ENCODE assay signal across 22 cellular contexts in the genomic region with DNA sequence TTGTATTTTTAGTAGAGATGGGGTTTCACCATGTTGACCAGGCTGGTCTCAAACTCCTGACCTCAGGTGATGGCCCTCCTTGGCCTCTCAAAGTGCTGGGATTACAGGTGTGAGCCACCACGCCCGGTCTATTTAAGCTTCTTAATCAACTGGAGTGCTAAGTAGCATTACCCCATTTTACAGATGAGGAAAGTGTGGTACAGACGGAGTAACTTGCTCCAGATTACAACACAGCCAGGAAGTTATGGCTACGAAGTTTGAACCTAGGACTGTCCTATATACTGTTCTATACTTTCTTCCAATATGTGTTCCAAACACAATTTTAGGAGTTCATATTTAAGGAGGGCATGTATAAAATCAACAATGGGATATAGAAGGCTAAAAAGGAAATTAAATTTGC.
DNase-seq lines count a peak whose midpoint lies in the region; ATAC-seq, FAIRE-seq and TF ChIP-seq lines count a peak whose summit lies in the region.
"Had no signal": no experiment of that assay in that cellular context is flagged by ENCODE, and none has a peak within 500 bp of the region (broad histone marks: within the 10 kb centered on the region; RNA-seq: fewer than 3 reads in every experiment).

No MANE protein-coding gene starts in this region.

- H3K4me3 ChIP-seq in A549 (no peak overlapping the region), A673 (ENCODE audit: low read depth, low read length, poor library complexity, severe bottlenecking) (no peak overlapping the region), Panc1 (ENCODE audit: low read depth in 2 of 2, low read length in 2 of 2) (no peak overlapping the region)
- H3K4me3 ChIP-seq: BLaER1 treated with 17β-estradiol and CSF1 and Interleukin-3, amounts not matched to agents 10 nM and 100 nM; GM23248 had no signal

- TSS peak; percentile 1 for BruUV-seq in A673 (replicated peaks; lab: Mats Ljungman, UMichigan)
- BruUV-seq in Panc1 (replicated peaks; lab: Mats Ljungman, UMichigan) = no TSS peak

- no peak for TF ChIP-seq POLR2A in A549 (IDR thresholded peaks at IDR 0.05; ENCODE audit: low read length)

- ATAC-seq in A549 (no peak), Panc1 (no peak), GM19395 (IDR thresholded peaks at IDR 0.05; ENCODE audit: unreplicated experiment) (no peak), HG02798 (IDR thresholded peaks at IDR 0.05; ENCODE audit: poor library complexity, unreplicated experiment) (no peak), HG02981 (IDR thresholded peaks at IDR 0.05; ENCODE audit: unreplicated experiment) (no peak)

- DNase-seq in A549 (ENCODE audit: low read depth in 1 of 2, low spot score in 1 of 2) = no peak
- no peak for DNase-seq in A673 (ENCODE audit: low spot score)
- peak; percentile 20 for DNase-seq in NCI-H69 (lab: John Stamatoyannopoulos, UW)
- DNase-seq in Panc1 (ENCODE audit: low read depth, low spot score) = no peak
- DNase-seq in activated effector memory CD4-positive, alpha-beta T cell treated with Interleukin-2 at 50 U/mL for 16 hours = no peak
- DNase-seq: ACHN; AML-193; BE2C; CD4-positive, alpha-beta T cell; CD8-positive, alpha-beta memory T cell; DMS 273 treated with DMSO at 0.1 percent for 48 hours; DND-41; GM23248; H7; HCEC 1CT had no signal

- FAIRE-seq in A549 (lab: Jason Lieb, UNC) = no peak
- FAIRE-seq: D721Med, GM12892, H1 had no signal

- CTCF ChIA-PET in A549 (lab: Yijun Ruan, JAX) (interaction anchor here (0.9 to 8.6 kb wide), 2 partner anchors 15 to 18 kb away, joined by 3 to 61 read pairs; no protein-coding TSS in a partner anchor), A673 (lab: Charles Lee) (interaction anchor here (0.6 to 1.9 kb wide), 2 partner anchors 19 to 54 kb away, joined by 4 read pairs; no protein-coding TSS in a partner anchor), Panc1 (lab: Charles Lee) (no interaction called here)

- H3K4me1 ChIP-seq in A549 = peaks cover 52% of the 10 kb centered on the region
- peaks cover 32% of the 10 kb centered on the region for H3K4me1 ChIP-seq in A673 (ENCODE audit: insufficient read depth, low read length, poor library complexity, severe bottlenecking)
- H3K4me1 ChIP-seq in Panc1 (ENCODE audit: control insufficient read depth, insufficient read depth, low read length) = peaks cover 39% of the 10 kb centered on the region
- H3K4me1 ChIP-seq: BE2C had no signal

- intact Hi-C loops in A673 (cut with micrococcal nuclease; ENCODE audit: unreplicated experiment) (no loop called here), Panc1 (cut with micrococcal nuclease; ENCODE audit: unreplicated experiment) (no loop called here)

- H3K9me3 ChIP-seq in A549 (0 out of 3 replicates have a peak, but pooled peaks cover 2% of the 10 kb centered on the region), A673 (ENCODE audit: low read depth, low read length, poor library complexity, severe bottlenecking) (no peaks in the 10 kb centered on the region), Panc1 (ENCODE audit: control insufficient read depth, insufficient read depth, low read depth, low read length) (no peaks in the 10 kb centered on the region)
- H3K9me3 ChIP-seq: BE2C; BLaER1 treated with 17β-estradiol and CSF1 and Interleukin-3, amounts not matched to agents 10 nM and 100 nM had no signal

- H3K27me3 ChIP-seq in A673 (replicated peaks; ENCODE audit: insufficient read depth, low read depth, low read length, poor library complexity) (no peaks in the 10 kb centered on the region), Panc1 (ENCODE audit: control insufficient read depth, insufficient read depth, low read length) (no peaks in the 10 kb centered on the region)
- H3K27me3 ChIP-seq: BE2C; BLaER1 treated with 17β-estradiol and CSF1 and Interleukin-3, amounts not matched to agents 10 nM and 100 nM had no signal

- in situ Hi-C loops in Panc1 (cut with HindIII; ENCODE audit: low pct_unique_long_range_greater_than_20kb, low sequenced_read_pairs) = no loop called here

- no peak overlapping the region for H3K4me2 ChIP-seq in A549
- H3K4me2 ChIP-seq: BLaER1 treated with 17β-estradiol and CSF1 and Interleukin-3, amounts not matched to agents 10 nM and 100 nM had no signal

- TF ChIP-seq CTCF in A549 (IDR thresholded peaks at IDR 0.05) (no peak), A673 (conservative IDR thresholded peaks at IDR 0.05; ENCODE audit: low read depth, low read length) (no peak), Panc1 (IDR thresholded peaks at IDR 0.05) (no peak)

- no peak for TF ChIP-seq RAD21 in A549 (conservative IDR thresholded peaks at IDR 0.05 in 1 of 2, IDR thresholded peaks at IDR 0.05 in 1 of 2)

- 97% methylated on average over 4 of the region's 4 CpGs for WGBS in A549 (ENCODE audit: missing lambda C conversion rate)

- no peak for TF ChIP-seq EP300 in A549 (IDR thresholded peaks at IDR 0.05)

- H3K27ac ChIP-seq in A549 = peak overlapping the region; percentile 99 to 100
- H3K27ac ChIP-seq in A673 (ENCODE audit: low read depth, low read length, poor library complexity, severe bottlenecking) = no peak overlapping the region
- peak overlapping the region; percentile 100 for H3K27ac ChIP-seq in Panc1 (ENCODE audit: low read length)
- H3K27ac ChIP-seq: BLaER1 treated with 17β-estradiol and CSF1 and Interleukin-3, amounts not matched to agents 10 nM and 100 nM; GM23248 had no signal

- POLR2A ChIA-PET in A549 (lab: Yijun Ruan, JAX) (interaction anchor here (3.4 kb wide), 1 partner anchor 24 kb away, joined by 58 read pairs; no protein-coding TSS in a partner anchor), A673 (lab: Charles Lee; ENCODE audit: low non-redundant PET) (no interaction called here), Panc1 (lab: Charles Lee) (interaction anchor here (0.7 to 1.0 kb wide), 2 partner anchors 18 to 21 kb away, joined by 3 to 4 read pairs; no protein-coding TSS in a partner anchor)

- no peaks in the 10 kb centered on the region for H3K36me3 ChIP-seq in A673 (ENCODE audit: insufficient read depth, low read length, poor library complexity, severe bottlenecking)
- no peaks in the 10 kb centered on the region for H3K36me3 ChIP-seq in Panc1 (ENCODE audit: control insufficient read depth, insufficient read depth, low read length)
- H3K36me3 ChIP-seq: BE2C; BLaER1 treated with 17β-estradiol and CSF1 and Interleukin-3, amounts not matched to agents 10 nM and 100 nM had no signal

TF ChIP-seq in A549, 52 proteins besides CTCF, POLR2A, EP300 and RAD21:
- no peak for TF ChIP-seq RFX5 (IDR thresholded peaks at IDR 0.05)
- no peak for TF ChIP-seq HOXA7 (CRISPR knock-in tag; IDR thresholded peaks at IDR 0.05)
- no peak for TF ChIP-seq NR3C1 (IDR thresholded peaks at IDR 0.05)
- no peak for TF ChIP-seq JUN (IDR thresholded peaks at IDR 0.05)
- TF ChIP-seq, protein P1, sequence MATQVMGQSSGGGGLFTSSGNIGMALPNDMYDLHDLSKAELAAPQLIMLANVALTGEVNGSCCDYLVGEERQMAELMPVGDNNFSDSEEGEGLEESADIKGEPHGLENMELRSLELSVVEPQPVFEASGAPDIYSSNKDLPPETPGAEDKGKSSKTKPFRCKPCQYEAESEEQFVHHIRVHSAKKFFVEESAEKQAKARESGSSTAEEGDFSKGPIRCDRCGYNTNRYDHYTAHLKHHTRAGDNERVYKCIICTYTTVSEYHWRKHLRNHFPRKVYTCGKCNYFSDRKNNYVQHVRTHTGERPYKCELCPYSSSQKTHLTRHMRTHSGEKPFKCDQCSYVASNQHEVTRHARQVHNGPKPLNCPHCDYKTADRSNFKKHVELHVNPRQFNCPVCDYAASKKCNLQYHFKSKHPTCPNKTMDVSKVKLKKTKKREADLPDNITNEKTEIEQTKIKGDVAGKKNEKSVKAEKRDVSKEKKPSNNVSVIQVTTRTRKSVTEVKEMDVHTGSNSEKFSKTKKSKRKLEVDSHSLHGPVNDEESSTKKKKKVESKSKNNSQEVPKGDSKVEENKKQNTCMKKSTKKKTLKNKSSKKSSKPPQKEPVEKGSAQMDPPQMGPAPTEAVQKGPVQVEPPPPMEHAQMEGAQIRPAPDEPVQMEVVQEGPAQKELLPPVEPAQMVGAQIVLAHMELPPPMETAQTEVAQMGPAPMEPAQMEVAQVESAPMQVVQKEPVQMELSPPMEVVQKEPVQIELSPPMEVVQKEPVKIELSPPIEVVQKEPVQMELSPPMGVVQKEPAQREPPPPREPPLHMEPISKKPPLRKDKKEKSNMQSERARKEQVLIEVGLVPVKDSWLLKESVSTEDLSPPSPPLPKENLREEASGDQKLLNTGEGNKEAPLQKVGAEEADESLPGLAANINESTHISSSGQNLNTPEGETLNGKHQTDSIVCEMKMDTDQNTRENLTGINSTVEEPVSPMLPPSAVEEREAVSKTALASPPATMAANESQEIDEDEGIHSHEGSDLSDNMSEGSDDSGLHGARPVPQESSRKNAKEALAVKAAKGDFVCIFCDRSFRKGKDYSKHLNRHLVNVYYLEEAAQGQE (IDR thresholded peaks at IDR 0.05) = no peak
- no peak for TF ChIP-seq ZC3H11A (IDR thresholded peaks at IDR 0.05)
